ENCODE assay signal across 15 cellular contexts in the genomic region with DNA sequence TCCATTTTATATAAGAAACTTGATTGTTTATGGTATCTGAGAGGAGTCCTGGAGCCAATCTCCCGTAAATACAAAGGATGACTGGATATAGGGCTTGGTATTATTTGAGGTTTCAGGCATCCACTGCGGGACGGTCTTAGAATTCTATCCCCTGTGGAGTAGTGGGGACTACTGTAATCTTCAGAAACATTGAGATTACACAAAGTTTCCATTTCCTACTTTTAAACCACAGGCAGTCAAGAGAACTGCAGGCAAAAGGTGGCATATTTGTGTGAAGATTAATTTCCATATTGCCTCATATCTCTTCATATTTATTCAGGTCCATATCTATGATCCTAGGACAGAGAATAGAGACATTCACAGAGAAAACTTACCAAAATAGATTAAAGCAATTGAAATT.
"Had no signal": no experiment of that assay in that cellular context is flagged by ENCODE, and none has a peak within 500 bp of the region (broad histone marks: within the 10 kb centered on the region; RNA-seq: fewer than 3 reads in every experiment).

No MANE protein-coding gene starts in this region.

- DNase-seq: activated CD4-positive, alpha-beta T cell treated with anti-CD3 and anti-CD28 coated beads, Interleukin-2, amount 50 U/mL, for 48 hours; activated CD4-positive, CD25-positive, alpha-beta regulatory T cell treated with anti-CD3 and anti-CD28 coated beads, Interleukin-2, amount 50 U/mL, for 72 hours; activated CD8-positive, alpha-beta memory T cell treated with anti-CD3 and anti-CD28 coated beads, Interleukin-2, amount 10 ng/mL, durations not matched to agents 7 days and 5 days; activated effector memory CD4-positive, alpha-beta T cell treated with Interleukin-2 at 50 U/mL for 16 hours; activated T-cell treated with anti-CD3 and anti-CD28 coated beads, Interleukin-2, amount 50 U/mL, for 24 hours; amygdala; brain microvascular endothelial cell; esophagus squamous epithelium; gastrocnemius medialis; heart right ventricle; kidney glomerular epithelial cell; retina; T-helper 2 cell had no signal

- H3K36me3 Mint-ChIP-seq: activated CD8-positive, alpha-beta memory T cell treated with anti-CD3 and anti-CD28 coated beads, Interleukin-2, amount 10 ng/mL, durations not matched to agents 7 days and 5 days; activated naive CD4-positive, alpha-beta T cell treated with anti-CD3 and anti-CD28 coated beads, Interleukin-2, amount 50 U/mL, for 24 hours had no signal

- H3K27me3 Mint-ChIP-seq: activated CD8-positive, alpha-beta memory T cell treated with anti-CD3 and anti-CD28 coated beads, Interleukin-2, amount 10 ng/mL, durations not matched to agents 7 days and 5 days; activated naive CD4-positive, alpha-beta T cell treated with anti-CD3 and anti-CD28 coated beads, Interleukin-2, amount 50 U/mL, for 24 hours; activated T-cell treated with anti-CD3 and anti-CD28 coated beads, Interleukin-2, amount 50 U/mL, for 24 hours had no signal

- H3K9me3 Mint-ChIP-seq: activated naive CD4-positive, alpha-beta T cell treated with anti-CD3 and anti-CD28 coated beads, Interleukin-2, amount 50 U/mL, for 24 hours had no signal

- H3K4me3 ChIP-seq: esophagus squamous epithelium, gastrocnemius medialis, heart right ventricle, skin epidermis had no signal

- H3K4me1 Mint-ChIP-seq: activated CD8-positive, alpha-beta memory T cell treated with anti-CD3 and anti-CD28 coated beads, Interleukin-2, amount 10 ng/mL, durations not matched to agents 7 days and 5 days; activated naive CD4-positive, alpha-beta T cell treated with anti-CD3 and anti-CD28 coated beads, Interleukin-2, amount 50 U/mL, for 24 hours had no signal

- H3K4me3 Mint-ChIP-seq: activated CD8-positive, alpha-beta memory T cell treated with anti-CD3 and anti-CD28 coated beads, Interleukin-2, amount 10 ng/mL, durations not matched to agents 7 days and 5 days; activated naive CD4-positive, alpha-beta T cell treated with anti-CD3 and anti-CD28 coated beads, Interleukin-2, amount 50 U/mL, for 24 hours; activated T-cell treated with anti-CD3 and anti-CD28 coated beads, Interleukin-2, amount 50 U/mL, for 24 hours had no signal

- H3K27ac Mint-ChIP-seq: activated CD8-positive, alpha-beta memory T cell treated with anti-CD3 and anti-CD28 coated beads, Interleukin-2, amount 10 ng/mL, durations not matched to agents 7 days and 5 days; activated naive CD4-positive, alpha-beta T cell treated with anti-CD3 and anti-CD28 coated beads, Interleukin-2, amount 50 U/mL, for 24 hours; activated T-cell treated with anti-CD3 and anti-CD28 coated beads, Interleukin-2, amount 50 U/mL, for 24 hours had no signal

- ATAC-seq: activated CD8-positive, alpha-beta memory T cell treated with anti-CD3 and anti-CD28 coated beads, Interleukin-2, amount 10 ng/mL, durations not matched to agents 7 days and 5 days; gastrocnemius medialis; heart right ventricle had no signal
